15 cellular contexts compared by ENCODE assay signal in genomic region chr10:27724287-27724686, GRCh38. TPM values are rescaled to one million over a fixed set of nuclear protein-coding genes. Genes with fewer than 3 reads are reported as not detected.
A peak's percentile ranks its signal among the peaks of the same experiment; 100 is the strongest.
DNase-seq lines count a peak whose midpoint lies in the region; ATAC-seq and TF ChIP-seq lines count a peak whose summit lies in the region.
"Had no signal": no experiment of that assay in that cellular context is flagged by ENCODE, and none has a peak within 500 bp of the region (broad histone marks: within the 10 kb centered on the region; RNA-seq: fewer than 3 reads in every experiment).

No MANE protein-coding gene starts in this region.

- no peak overlapping the region for H2AFZ ChIP-seq in neuronal stem cell (ENCODE audit: low read length)

- in situ Hi-C loops in SK-MEL-5 (cut with HindIII; ENCODE audit: low pct_unique_long_range_greater_than_20kb, low sequenced_read_pairs) = no loop called here

- ATAC-seq in HG03520 (IDR thresholded peaks at IDR 0.05; ENCODE audit: unreplicated experiment) = no peak

- intact Hi-C loops in activated T-helper 1 cell treated with anti-CD3 and anti-CD28 coated beads, Interleukin-12 subunit alpha, Interleukin-12 subunit beta, Interleukin-2, Interleukin-4 antibody, amounts not matched to agents 30 ng/mL and 10 ng/mL and 1 ng/mL, durations not matched to agents 14 hours and 24 hours and 36 hours (cut with micrococcal nuclease) = no loop called here

- no peak overlapping the region for H3K4ac ChIP-seq in neuronal stem cell (ENCODE audit: low read length)

- no peaks in the 10 kb centered on the region for H3K4me1 Mint-ChIP-seq in activated T-helper 1 cell treated with anti-CD3 and anti-CD28 coated beads, Interleukin-12 subunit alpha, Interleukin-12 subunit beta, Interleukin-2, Interleukin-4 antibody, amounts not matched to agents 30 ng/mL and 10 ng/mL and 1 ng/mL, durations not matched to agents 14 hours and 24 hours and 36 hours (ENCODE audit: low read depth)

- H3K9ac ChIP-seq in neuronal stem cell (ENCODE audit: low read depth, low read length, poor library complexity) = no peak overlapping the region
- H3K9ac ChIP-seq: KMS-11 had no signal

- no peak overlapping the region for H2BK120ac ChIP-seq in neuronal stem cell (ENCODE audit: low read depth, low read length)

- no peak overlapping the region for H2AK5ac ChIP-seq in neuronal stem cell (ENCODE audit: low read depth, low read length)

- H4K8ac ChIP-seq in neuronal stem cell (ENCODE audit: low read depth, low read length) = no peak overlapping the region

- H3K4me1 ChIP-seq in neuronal stem cell (ENCODE audit: control insufficient read depth in 2 of 2, insufficient read depth in 1 of 2, low read depth in 1 of 2, low read length in 2 of 2) = peaks cover 0 to 15% of the 10 kb centered on the region in 2 donors
- H3K4me1 ChIP-seq: left ventricle myocardium inferior had no signal

- DNase-seq in AG04450 (ENCODE audit: low read depth, low spot score) (no peak), SK-MEL-5 (ENCODE audit: low read depth, low spot score) (peak; percentile 21), iPS-NIHi11 (ENCODE audit: low spot score) (peak; percentile 33), GM03348 (ENCODE audit: low spot score) (no peak), neuronal stem cell (ENCODE audit: low spot score) (no peak)
- no peak for DNase-seq in activated T-helper 1 cell treated with anti-CD3 and anti-CD28 coated beads, Interleukin-12 subunit alpha, Interleukin-12 subunit beta, Interleukin-2, Interleukin-4 antibody, amounts not matched to agents 30 ng/mL and 10 ng/mL and 1 ng/mL, durations not matched to agents 14 hours and 24 hours and 36 hours (ENCODE audit: low spot score)
- DNase-seq: anterior cingulate cortex, COR-L47, erythroblast, left ventricle myocardium inferior, posterior cingulate gyrus, T-helper 1 cell had no signal

- no peak overlapping the region for H4K91ac ChIP-seq in neuronal stem cell (ENCODE audit: low read depth, low read length, poor library complexity)

- POLR2A ChIA-PET in AG04450 (lab: Yijun Ruan, JAX) = interaction anchor here (0.6 to 1.0 kb wide), 2 partner anchors 20 to 274 kb away, joined by 3 to 4 read pairs; no protein-coding TSS in a partner anchor

- H3K18ac ChIP-seq in neuronal stem cell (ENCODE audit: low read length) = no peak overlapping the region

- no peak overlapping the region for H3K27ac Mint-ChIP-seq in activated T-helper 1 cell treated with anti-CD3 and anti-CD28 coated beads, Interleukin-12 subunit alpha, Interleukin-12 subunit beta, Interleukin-2, Interleukin-4 antibody, amounts not matched to agents 30 ng/mL and 10 ng/mL and 1 ng/mL, durations not matched to agents 14 hours and 24 hours and 36 hours

- no peak overlapping the region for H2BK15ac ChIP-seq in neuronal stem cell (ENCODE audit: low read length)

- no peaks in the 10 kb centered on the region for H3K9me3 Mint-ChIP-seq in activated T-helper 1 cell treated with anti-CD3 and anti-CD28 coated beads, Interleukin-12 subunit alpha, Interleukin-12 subunit beta, Interleukin-2, Interleukin-4 antibody, amounts not matched to agents 30 ng/mL and 10 ng/mL and 1 ng/mL, durations not matched to agents 14 hours and 24 hours and 36 hours

- TF ChIP-seq CTCF in AG04450 (IDR thresholded peaks at IDR 0.05; ENCODE audit: low read depth, low read length) (peak; percentile 38), GM12873 (IDR thresholded peaks at IDR 0.05; ENCODE audit: insufficient read depth, low read depth, low read length, missing control alignments) (peak; percentile 27)

- CTCF ChIA-PET in AG04450 (lab: Charles Lee) = interaction anchor here (3.9 kb wide), 1 partner anchor 18 kb away, joined by 17 read pairs; no protein-coding TSS in a partner anchor

- H3K23ac ChIP-seq in neuronal stem cell (ENCODE audit: low read depth, low read length, poor library complexity) = no peak overlapping the region

- no peak overlapping the region for H3K14ac ChIP-seq in neuronal stem cell (ENCODE audit: low read length)

- H3K36me3 Mint-ChIP-seq in activated T-helper 1 cell treated with anti-CD3 and anti-CD28 coated beads, Interleukin-12 subunit alpha, Interleukin-12 subunit beta, Interleukin-2, Interleukin-4 antibody, amounts not matched to agents 30 ng/mL and 10 ng/mL and 1 ng/mL, durations not matched to agents 14 hours and 24 hours and 36 hours (ENCODE audit: low read depth) = no peaks in the 10 kb centered on the region

- no CpG with 5 or more reads among the region's 1 CpG for WGBS in neuronal stem cell (ENCODE audit: extremely low coverage in 2 of 2, insufficient read length in 2 of 2, insufficient replicate concordance in 1 of 2), 2 donors

- H3K4me2 ChIP-seq in neuronal stem cell (ENCODE audit: insufficient read depth, low read length, poor library complexity, severe bottlenecking) = no peak overlapping the region
- H3K4me2 ChIP-seq: KMS-11 had no signal

- H3K4me3 ChIP-seq in AG04450 (ENCODE audit: low read depth, low read length) (no peak overlapping the region), neuronal stem cell (ENCODE audit: low read length in 2 of 2) (no peak overlapping the region)
- H3K4me3 ChIP-seq: left ventricle myocardium inferior had no signal

- H3K79me1 ChIP-seq in neuronal stem cell (ENCODE audit: low read depth, low read length) = no peaks in the 10 kb centered on the region

- H3K36me3 ChIP-seq in neuronal stem cell (replicated peaks in 1 of 2; ENCODE audit: control insufficient read depth in 2 of 2, insufficient read depth in 2 of 2, low read length in 2 of 2) = no peaks in the 10 kb centered on the region
- H3K36me3 ChIP-seq: left ventricle myocardium inferior had no signal

- H2BK12ac ChIP-seq in neuronal stem cell (ENCODE audit: low read length) = no peak overlapping the region

- H3K27ac ChIP-seq in AG04450 (ENCODE audit: low read depth, low read length) (no peak overlapping the region), neuronal stem cell (replicated peaks; ENCODE audit: low read length) (no peak overlapping the region)
- H3K27ac ChIP-seq: KMS-11, left ventricle myocardium inferior had no signal

- no peak overlapping the region for H3K4me3 Mint-ChIP-seq in activated T-helper 1 cell treated with anti-CD3 and anti-CD28 coated beads, Interleukin-12 subunit alpha, Interleukin-12 subunit beta, Interleukin-2, Interleukin-4 antibody, amounts not matched to agents 30 ng/mL and 10 ng/mL and 1 ng/mL, durations not matched to agents 14 hours and 24 hours and 36 hours

- no peaks in the 10 kb centered on the region for H3K27me3 ChIP-seq in AG04450 (ENCODE audit: control insufficient read depth, insufficient read depth, low read length)
- no peaks in the 10 kb centered on the region for H3K27me3 ChIP-seq in neuronal stem cell (ENCODE audit: control insufficient read depth in 3 of 3, insufficient read depth in 3 of 3, low read depth in 1 of 3, low read length in 3 of 3)

- H2BK5ac ChIP-seq in neuronal stem cell (ENCODE audit: low read length) = no peak overlapping the region

- no peaks in the 10 kb centered on the region for H3K9me3 ChIP-seq in AG04450 (ENCODE audit: control insufficient read depth, insufficient read depth, low read length)
- H3K9me3 ChIP-seq in neuronal stem cell (replicated peaks in 1 of 2; ENCODE audit: control insufficient read depth in 2 of 2, insufficient read depth in 1 of 2, low read depth in 1 of 2, low read length in 2 of 2) = no peaks in the 10 kb centered on the region
- H3K9me3 ChIP-seq: left ventricle myocardium inferior had no signal

- peaks cover 15% of the 10 kb centered on the region for H3K27me3 Mint-ChIP-seq in activated T-helper 1 cell treated with anti-CD3 and anti-CD28 coated beads, Interleukin-12 subunit alpha, Interleukin-12 subunit beta, Interleukin-2, Interleukin-4 antibody, amounts not matched to agents 30 ng/mL and 10 ng/mL and 1 ng/mL, durations not matched to agents 14 hours and 24 hours and 36 hours (ENCODE audit: insufficient read depth)

RNA-seq across cellular contexts. Expression of gene MKX, which starts 21.3 kb away (rescaled TPM):
- polyA plus RNA-seq in AG04450 (2011; rRNA removed) = 0.76 and 0.87 TPM in 2 replicates
- polyA minus RNA-seq in AG04450 (2011; rRNA and poly(A)+ RNA removed) = 0.51 and 1.2 TPM in 2 replicates
- total RNA-seq in SK-MEL-5 (2014; rRNA removed; shearing (Covaris generic)) = not detected in 2 replicates
- 0.10 TPM in 1 of 2 replicates, not detected in the other for polyA plus RNA-seq in SK-MEL-5 (2015; cell fraction: cytosol; rRNA removed)
- polyA plus RNA-seq in SK-MEL-5 (2015; cell fraction: nucleus; rRNA removed) = not detected in 2 replicates
- total RNA-seq in activated T-helper 1 cell treated with anti-CD3 and anti-CD28 coated beads, Interleukin-12 subunit alpha, Interleukin-12 subunit beta, Interleukin-2, Interleukin-4 antibody, amounts not matched to agents 30 ng/mL and 10 ng/mL and 1 ng/mL, durations not matched to agents 14 hours and 24 hours and 36 hours = not detected in 2 replicates
- polyA plus RNA-seq in neuronal stem cell (2013, experiment 1 of 2) = 0.03 TPM
- 0.03 TPM for polyA plus RNA-seq in neuronal stem cell (2013, experiment 2 of 2)

Comparison
In these comparisons a context has a peak if more than half of its experiments do, and no peak if none do; other contexts are left out.
1. DNase-seq: peak in SK-MEL-5 (single experiment) and iPS-NIHi11 (single experiment); none in AG04450 (single experiment), activated T-helper 1 cell treated with anti-CD3 and anti-CD28 coated beads, Interleukin-12 subunit alpha, Interleukin-12 subunit beta, Interleukin-2, Interleukin-4 antibody, amounts not matched to agents 30 ng/mL and 10 ng/mL and 1 ng/mL, durations not matched to agents 14 hours and 24 hours and 36 hours (single experiment), GM03348 (single experiment) and neuronal stem cell (single experiment).